Comparison of ENCODE assay signal across 22 cellular contexts in the genomic region with DNA sequence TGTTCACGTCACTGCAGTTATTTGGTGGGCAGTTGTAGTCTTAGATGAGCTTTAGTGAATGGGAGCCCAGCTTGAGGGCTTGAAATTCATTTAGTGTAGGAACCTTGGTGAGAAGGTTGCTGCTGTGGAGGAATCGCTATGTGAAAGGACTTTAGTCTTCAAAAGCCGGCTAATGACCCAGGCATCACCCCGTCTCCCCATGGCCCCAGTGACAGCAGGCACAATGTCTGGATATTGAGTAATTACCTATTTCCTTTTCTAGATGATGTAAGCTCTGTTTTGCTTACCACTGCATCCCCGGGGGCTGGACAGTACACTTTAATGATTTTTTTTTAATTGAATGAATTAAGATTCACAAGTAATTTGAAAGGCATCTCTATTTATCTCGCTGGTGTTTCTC.
"Had no signal": no experiment of that assay in that cellular context is flagged by ENCODE, and none has a peak within 500 bp of the region (broad histone marks: within the 10 kb centered on the region; RNA-seq: fewer than 3 reads in every experiment).

No MANE protein-coding gene starts in this region.

- H3K27me3 ChIP-seq: adrenal gland, body of pancreas, dorsolateral prefrontal cortex, foreskin keratinocyte, vagina had no signal

- DNase-seq: activated B cell treated with CpG ODN at 0.5 μM for 24 hours; activated CD4-positive, alpha-beta memory T cell treated with anti-CD3 and anti-CD28 coated beads for 36 hours; activated CD4-positive, alpha-beta T cell treated with anti-CD3 and anti-CD28 coated beads for 4 hours; activated gamma-delta T cell treated with Interleukin-2 at 50 U/mL for 16 hours; activated T-cell treated with anti-CD3 and anti-CD28 coated beads for 4 hours; adrenal gland; body of pancreas; caudate nucleus; dorsolateral prefrontal cortex; foreskin keratinocyte; hippocampal formation; islet precursor cell; psoas muscle; right cardiac atrium; small intestine; stimulated activated CD4-positive, alpha-beta T cell treated with anti-CD3 and anti-CD28 coated beads, Interleukin-15, amount 100 ng/mL, for 24 hours; stimulated activated CD4-positive, alpha-beta T cell treated with anti-CD3 and anti-CD28 coated beads, Interleukin-2, amount 100 ng/mL, for 48 hours; trophoblast cell had no signal

- H3K4me3 ChIP-seq: adrenal gland, body of pancreas, dorsolateral prefrontal cortex, psoas muscle, vagina had no signal

- H3K27ac Mint-ChIP-seq: activated B cell treated with CpG ODN at 0.5 μM for 24 hours; activated CD4-positive, alpha-beta memory T cell treated with anti-CD3 and anti-CD28 coated beads for 36 hours; activated naive CD4-positive, alpha-beta T cell treated with anti-CD3 and anti-CD28 coated beads, Interleukin-2, amount 50 U/mL, for 72 hours; activated T-helper 1 cell treated with anti-CD3 and anti-CD28 coated beads, Interleukin-12 subunit alpha, Interleukin-12 subunit beta, Interleukin-2, Interleukin-4 antibody, amounts not matched to agents 30 ng/mL and 10 ng/mL and 1 ng/mL, durations not matched to agents 14 hours and 24 hours and 36 hours; stimulated activated naive CD8-positive, alpha-beta T cell treated with anti-CD3 and anti-CD28 coated beads, Interleukin-15, Interleukin-2, amounts not matched to agents 100 ng/mL and 50 ng/mL, for 24 hours had no signal

- H3K4me1 ChIP-seq: adrenal gland, body of pancreas, foreskin keratinocyte, psoas muscle, vagina had no signal

- H3K36me3 ChIP-seq: adrenal gland, vagina had no signal

- H3K4me3 Mint-ChIP-seq: activated B cell treated with CpG ODN at 0.5 μM for 24 hours; activated CD4-positive, alpha-beta memory T cell treated with anti-CD3 and anti-CD28 coated beads for 36 hours; activated T-helper 1 cell treated with anti-CD3 and anti-CD28 coated beads, Interleukin-12 subunit alpha, Interleukin-12 subunit beta, Interleukin-2, Interleukin-4 antibody, amounts not matched to agents 30 ng/mL and 10 ng/mL and 1 ng/mL, durations not matched to agents 14 hours and 24 hours and 36 hours; stimulated activated naive CD8-positive, alpha-beta T cell treated with anti-CD3 and anti-CD28 coated beads, Interleukin-15, Interleukin-2, amounts not matched to agents 100 ng/mL and 50 ng/mL, for 24 hours had no signal

- H3K9me3 ChIP-seq: adrenal gland, body of pancreas, psoas muscle, vagina had no signal

- H3K9me3 Mint-ChIP-seq: activated B cell treated with CpG ODN at 0.5 μM for 24 hours; activated CD4-positive, alpha-beta memory T cell treated with anti-CD3 and anti-CD28 coated beads for 36 hours; activated naive CD4-positive, alpha-beta T cell treated with anti-CD3 and anti-CD28 coated beads, Interleukin-2, amount 50 U/mL, for 72 hours; activated T-helper 1 cell treated with anti-CD3 and anti-CD28 coated beads, Interleukin-12 subunit alpha, Interleukin-12 subunit beta, Interleukin-2, Interleukin-4 antibody, amounts not matched to agents 30 ng/mL and 10 ng/mL and 1 ng/mL, durations not matched to agents 14 hours and 24 hours and 36 hours; stimulated activated naive CD8-positive, alpha-beta T cell treated with anti-CD3 and anti-CD28 coated beads, Interleukin-15, Interleukin-2, amounts not matched to agents 100 ng/mL and 50 ng/mL, for 24 hours had no signal

- H3K27ac ChIP-seq: adrenal gland, body of pancreas, foreskin keratinocyte, psoas muscle, vagina had no signal

- H3K4me1 Mint-ChIP-seq: activated B cell treated with CpG ODN at 0.5 μM for 24 hours had no signal

- H3K36me3 Mint-ChIP-seq: activated CD4-positive, alpha-beta memory T cell treated with anti-CD3 and anti-CD28 coated beads for 36 hours; activated naive CD4-positive, alpha-beta T cell treated with anti-CD3 and anti-CD28 coated beads, Interleukin-2, amount 50 U/mL, for 72 hours had no signal
